ENCODE assay signal across 10 cellular contexts in genomic region chr10:21399392-21400015, GRCh38.
A peak's percentile ranks its signal among the peaks of the same experiment; 100 is the strongest.
DNase-seq lines count a peak whose midpoint lies in the region; ATAC-seq, FAIRE-seq and TF ChIP-seq lines count a peak whose summit lies in the region.
"Had no signal": no experiment of that assay in that cellular context is flagged by ENCODE, and none has a peak within 500 bp of the region (broad histone marks: within the 10 kb centered on the region; RNA-seq: fewer than 3 reads in every experiment).

No MANE protein-coding gene starts in this region.

- ATAC-seq in A549 (peak; percentile 84 to 86; a peak in 5 of 6 replicates), GM19452 (IDR thresholded peaks at IDR 0.05; ENCODE audit: unreplicated experiment) (no peak), HG03442 (IDR thresholded peaks at IDR 0.05; ENCODE audit: unreplicated experiment) (no peak)
- ATAC-seq: CD8-positive, alpha-beta T cell had no signal

- H3K27ac ChIP-seq in A549, result peak overlapping the region; percentile 65 to 78
- peak overlapping the region; percentile 42 for H3K27ac ChIP-seq in SJSA1

- WGBS in A549 (ENCODE audit: missing lambda C conversion rate), result 46% methylated on average over 6 of the region's 6 CpGs

- DNase-seq in A549 (ENCODE audit: low read depth in 1 of 2, low spot score in 1 of 2) (peak; percentile 34 to 85), HFF-Myc (ENCODE audit: extremely low read depth, low read depth) (peak; percentile 95), SJSA1 (ENCODE audit: low read depth in 1 of 2, low spot score in 2 of 2) (peak; percentile 81 to 87), hepatic stellate cell (ENCODE audit: low spot score) (peak; percentile 77), NCI-H187 treated with DMSO at 0.1 percent for 48 hours (lab: John Stamatoyannopoulos, UW) (no peak)
- no peak for DNase-seq in activated CD4-positive, alpha-beta T cell treated with anti-CD3 and anti-CD28 coated beads, Interleukin-2, amount 50 U/mL, for 48 hours
- DNase-seq: activated CD8-positive, alpha-beta memory T cell treated with anti-CD3 and anti-CD28 coated beads, Interleukin-2, amount 50 U/mL, for 4 hours; CD8-positive, alpha-beta T cell had no signal

- FAIRE-seq in A549 (lab: Jason Lieb, UNC), result no peak

- TF ChIP-seq RAD21 in A549 (conservative IDR thresholded peaks at IDR 0.05 in 1 of 2, IDR thresholded peaks at IDR 0.05 in 1 of 2), result no peak

- CTCF ChIA-PET in A549 (lab: Yijun Ruan, JAX), result interaction anchor here (0.8 to 1.6 kb wide), 6 partner anchors 8 to 96 kb away, joined by 3 to 4 read pairs (median 3); no protein-coding TSS in a partner anchor

- TF ChIP-seq POLR2A in A549 (IDR thresholded peaks at IDR 0.05; ENCODE audit: low read length), result no peak

- peak overlapping the region; percentile 59 for H3K4me2 ChIP-seq in A549

- TF ChIP-seq CTCF in A549 (IDR thresholded peaks at IDR 0.05), result no peak
- no peak for TF ChIP-seq CTCF in HFF-Myc (IDR thresholded peaks at IDR 0.05; ENCODE audit: low read depth, low read length, missing control alignments)

- H3K4me3 ChIP-seq in A549, result no peak overlapping the region
- no peak overlapping the region for H3K4me3 ChIP-seq in HFF-Myc (replicated peaks; ENCODE audit: low read depth, low read length)
- H3K4me3 ChIP-seq in SJSA1, result no peak overlapping the region

- TF ChIP-seq EP300 in A549 (IDR thresholded peaks at IDR 0.05), result no peak

- H3K4me1 ChIP-seq in A549 (peaks cover 50% of the 10 kb centered on the region), SJSA1 (replicated peaks) (peaks cover 60% of the 10 kb centered on the region)

- POLR2A ChIA-PET in A549 (lab: Yijun Ruan, JAX), result interaction anchor here (1.0 to 1.5 kb wide), 2 partner anchors 26 to 107 kb away, joined by 5 read pairs; no protein-coding TSS in a partner anchor

- H3K9me3 ChIP-seq in A549 (peaks cover 7% of the 10 kb centered on the region; the same call in 1 of the 3 replicates), SJSA1 (replicated peaks) (no peaks in the 10 kb centered on the region)

- H3K36me3 ChIP-seq in SJSA1, result no peaks in the 10 kb centered on the region

- H3K27me3 ChIP-seq in SJSA1 (replicated peaks), result no peaks in the 10 kb centered on the region

TF ChIP-seq in A549, 52 proteins besides CTCF, POLR2A, EP300 and RAD21:
- TF ChIP-seq ESRRA (IDR thresholded peaks at IDR 0.05; ENCODE audit: borderline replicate concordance, low read length) (no peak), RFX5 (IDR thresholded peaks at IDR 0.05) (peak; percentile 50; the same call in 1 of the 2 replicates)
TF ChIP-seq in A549: peak in this region for 1.

Comparison
In these comparisons a context has a peak if more than half of its experiments do, and no peak if none do; other contexts are left out.
1. ATAC-seq: peak in A549 (2 of 2); none in GM19452 (single experiment) and HG03442 (single experiment).
2. DNase-seq: peak in A549 (2 of 2), HFF-Myc (single experiment), SJSA1 (2 of 2) and hepatic stellate cell (single experiment); none in activated CD4-positive, alpha-beta T cell treated with anti-CD3 and anti-CD28 coated beads, Interleukin-2, amount 50 U/mL, for 48 hours (0 of 2) and NCI-H187 treated with DMSO at 0.1 percent for 48 hours (single experiment).